Comparison of ENCODE assay signal across 9 cellular contexts in genomic region chr11:67402192-67402839, GRCh38. TPM values are rescaled to one million over a fixed set of nuclear protein-coding genes. Genes with fewer than 3 reads are reported as not detected.
A peak's percentile ranks its signal among the peaks of the same experiment; 100 is the strongest.
DNase-seq lines count a peak whose midpoint lies in the region; ATAC-seq and TF ChIP-seq lines count a peak whose summit lies in the region.
"Not testable (repeated sequence)": the region's sequence is repeated elsewhere in the genome, so short reads cannot be mapped to it uniquely, and the experiment has no call there.
"Had no signal": no experiment of that assay in that cellular context is flagged by ENCODE, and none has a peak within 500 bp of the region (broad histone marks: within the 10 kb centered on the region; RNA-seq: fewer than 3 reads in every experiment).

No MANE protein-coding gene starts in this region.

- H3K27me3 Mint-ChIP-seq in CD4-positive, alpha-beta T cell; activated naive CD8-positive, alpha-beta T cell treated with anti-CD3 and anti-CD28 coated beads, Interleukin-2, amount 10 ng/mL, durations not matched to agents 7 days and 5 days; endodermal cell (ENCODE audit: insufficient read depth): not testable (repeated sequence)

- H3K9ac ChIP-seq in KMS-11 = peak overlapping the region; percentile 63; the same call in 1 of the 2 replicates
- not testable (repeated sequence) for H3K9ac ChIP-seq in endodermal cell (ENCODE audit: extremely low read depth, low read length, poor library complexity, severe bottlenecking)

- WGBS in endodermal cell (ENCODE audit: insufficient coverage in 1 of 2, insufficient read length in 1 of 2), 2 experiments = 87 to 89% methylated on average over 18 to 19 of the region's 19 CpGs

- ATAC-seq in CD4-positive, alpha-beta T cell (ENCODE audit: poor library complexity); activated naive CD8-positive, alpha-beta T cell treated with anti-CD3 and anti-CD28 coated beads, Interleukin-2, amount 10 ng/mL, durations not matched to agents 7 days and 5 days (ENCODE audit: low read depth): not testable (repeated sequence)

- peak overlapping the region; percentile 100 for H3K4me3 Mint-ChIP-seq in CD4-positive, alpha-beta T cell
- H3K4me3 Mint-ChIP-seq in activated naive CD8-positive, alpha-beta T cell treated with anti-CD3 and anti-CD28 coated beads, Interleukin-2, amount 10 ng/mL, durations not matched to agents 7 days and 5 days = peak overlapping the region; percentile 98
- peak overlapping the region; percentile 66 for H3K4me3 Mint-ChIP-seq in endodermal cell

- H3K27ac ChIP-seq in CD4-positive, alpha-beta T cell (ENCODE audit: low read depth, low read length) = peak overlapping the region; percentile 84
- H3K27ac ChIP-seq in KMS-11 (peak overlapping the region; percentile 62; the same call in 1 of the 2 replicates), SJSA1 (peak overlapping the region; percentile 96), osteoblast (ENCODE audit: low read depth, low read length) (peak overlapping the region; percentile 83), temporal lobe (ENCODE audit: low read depth, low read length) (peak overlapping the region; percentile 86)
- H3K27ac ChIP-seq in endodermal cell (ENCODE audit: low read depth, low read length) = not testable (repeated sequence)

- H3K36me3 Mint-ChIP-seq in CD4-positive, alpha-beta T cell (ENCODE audit: low read depth) = peaks cover 56% of the 10 kb centered on the region
- H3K36me3 Mint-ChIP-seq in activated naive CD8-positive, alpha-beta T cell treated with anti-CD3 and anti-CD28 coated beads, Interleukin-2, amount 10 ng/mL, durations not matched to agents 7 days and 5 days = peaks cover 47% of the 10 kb centered on the region
- peaks cover 26% of the 10 kb centered on the region for H3K36me3 Mint-ChIP-seq in endodermal cell (ENCODE audit: low read depth)

- not testable (repeated sequence) for H3K36me3 ChIP-seq in KMS-11 (ENCODE audit: insufficient read depth); kidney epithelial cell (ENCODE audit: control insufficient read depth, insufficient read depth, low read length)
- H3K36me3 ChIP-seq in SJSA1 = peaks cover 43% of the 10 kb centered on the region
- H3K36me3 ChIP-seq in endodermal cell (ENCODE audit: control insufficient read depth, insufficient read depth, low read length) = peaks cover 28% of the 10 kb centered on the region
- H3K36me3 ChIP-seq in osteoblast (ENCODE audit: insufficient read depth, low read length) = peaks cover 29% of the 10 kb centered on the region

- H3K4me2 ChIP-seq in KMS-11 (peak overlapping the region; percentile 99), osteoblast (ENCODE audit: insufficient read depth, low read length) (peak overlapping the region; percentile 99)

- TF ChIP-seq CTCF in CD4-positive, alpha-beta T cell (IDR thresholded peaks at IDR 0.05); KMS-11 (conservative IDR thresholded peaks at IDR 0.05; ENCODE audit: low read depth, low read length); endodermal cell (conservative IDR thresholded peaks at IDR 0.05); kidney epithelial cell (IDR thresholded peaks at IDR 0.05; ENCODE audit: insufficient read depth, low read length, poor library complexity, severe bottlenecking); osteoblast (IDR thresholded peaks at IDR 0.05; ENCODE audit: extremely low read depth, low read depth, low read length): not testable (repeated sequence)

- POLR2A ChIA-PET in CD4-positive, alpha-beta T cell (lab: Charles Lee) = interaction anchor here (0.7 to 7.1 kb wide), 26 partner anchors 10 to 759 kb away, joined by 3 to 353 read pairs (median 7); partner anchors contain the start of genes AIP, CARNS1, CLCF1 and GPR152
- POLR2A ChIA-PET in activated naive CD8-positive, alpha-beta T cell treated with anti-CD3 and anti-CD28 coated beads, Interleukin-2, amount 10 ng/mL, durations not matched to agents 7 days and 5 days (lab: Charles Lee) = interaction anchor here (0.7 to 12.5 kb wide), 24 partner anchors 11 to 1788 kb away, joined by 3 to 491 read pairs (median 7); partner anchors contain the start of genes AIP, CARNS1, CDK2AP2 and PITPNM1

- H3K27ac Mint-ChIP-seq in CD4-positive, alpha-beta T cell = peak overlapping the region; percentile 98
- H3K27ac Mint-ChIP-seq in activated naive CD8-positive, alpha-beta T cell treated with anti-CD3 and anti-CD28 coated beads, Interleukin-2, amount 10 ng/mL, durations not matched to agents 7 days and 5 days = peak overlapping the region; percentile 95
- not testable (repeated sequence) for H3K27ac Mint-ChIP-seq in endodermal cell

- H2AFZ ChIP-seq in KMS-11 (ENCODE audit: low read depth) = peak overlapping the region; percentile 90
- peak overlapping the region; percentile 97 for H2AFZ ChIP-seq in osteoblast (ENCODE audit: low read length)

- peaks cover 57% of the 10 kb centered on the region for H3K4me1 Mint-ChIP-seq in CD4-positive, alpha-beta T cell (ENCODE audit: low read depth)
- H3K4me1 Mint-ChIP-seq in activated naive CD8-positive, alpha-beta T cell treated with anti-CD3 and anti-CD28 coated beads, Interleukin-2, amount 10 ng/mL, durations not matched to agents 7 days and 5 days = peaks cover 40% of the 10 kb centered on the region
- H3K4me1 Mint-ChIP-seq in endodermal cell = not testable (repeated sequence)

- intact Hi-C loops in CD4-positive, alpha-beta T cell (cut with DNase I, micrococcal nuclease) = loop anchor here in 1 of 2 experiments (2.0 to 5.0 kb wide), 2 partner anchors 66 to 105 kb away; partner anchors contain the start of genes CDK2AP2, PITPNM1 and TMEM134

- DNase-seq in CD4-positive, alpha-beta T cell; activated naive CD8-positive, alpha-beta T cell treated with anti-CD3 and anti-CD28 coated beads, Interleukin-2, amount 10 ng/mL, durations not matched to agents 7 days and 5 days; endodermal cell; kidney epithelial cell (ENCODE audit: low read depth); osteoblast (ENCODE audit: insufficient read length, low spot score, missing footprints): not testable (repeated sequence)
- DNase-seq in SJSA1 (ENCODE audit: low read depth in 1 of 2, low spot score in 2 of 2) = peak in 1 of 2 experiments; percentile 83

- not testable (repeated sequence) for H3K27me3 ChIP-seq in CD4-positive, alpha-beta T cell (ENCODE audit: control insufficient read depth, insufficient read depth, low read length); KMS-11 (ENCODE audit: insufficient read depth, low read depth); SJSA1 (replicated peaks); endodermal cell (ENCODE audit: control insufficient read depth, insufficient read depth, low read length, poor library complexity, severe bottlenecking); kidney epithelial cell (ENCODE audit: control insufficient read depth, insufficient read depth, low read length); osteoblast (ENCODE audit: insufficient read depth, low read length)

- not testable (repeated sequence) for H4K20me1 ChIP-seq in KMS-11 (ENCODE audit: insufficient read depth)
- H4K20me1 ChIP-seq in osteoblast (ENCODE audit: insufficient read depth, low read length) = peaks cover 28% of the 10 kb centered on the region

- H3K79me2 ChIP-seq in KMS-11 (ENCODE audit: insufficient read depth, low read depth) (peaks cover 13% of the 10 kb centered on the region), osteoblast (ENCODE audit: insufficient read depth, low read length) (peaks cover 29% of the 10 kb centered on the region)

- CTCF ChIA-PET in CD4-positive, alpha-beta T cell (lab: Charles Lee) = interaction anchor here (0.7 to 5.3 kb wide), 14 partner anchors 11 to 150 kb away, joined by 3 to 46 read pairs (median 6); partner anchors contain the start of genes AIP, CARNS1, CLCF1 and PTPRCAP

- not testable (repeated sequence) for H3K9me3 Mint-ChIP-seq in CD4-positive, alpha-beta T cell; activated naive CD8-positive, alpha-beta T cell treated with anti-CD3 and anti-CD28 coated beads, Interleukin-2, amount 10 ng/mL, durations not matched to agents 7 days and 5 days; endodermal cell

- not testable (repeated sequence) for H3K4me3 ChIP-seq in KMS-11 (IDR thresholded peaks at IDR 0.05; ENCODE audit: insufficient read depth, low read depth, low read length); endodermal cell (ENCODE audit: low read length)
- peak overlapping the region; percentile 98 for H3K4me3 ChIP-seq in SJSA1
- H3K4me3 ChIP-seq in kidney epithelial cell (ENCODE audit: low read depth, low read length) = peak overlapping the region; percentile 16
- H3K4me3 ChIP-seq in osteoblast (ENCODE audit: insufficient read depth, low read length) = peak overlapping the region; percentile 76

- H3K9me3 ChIP-seq in CD4-positive, alpha-beta T cell (ENCODE audit: control insufficient read depth, low read length); SJSA1 (replicated peaks); endodermal cell (ENCODE audit: control insufficient read depth, low read length); osteoblast (ENCODE audit: low read depth, low read length): not testable (repeated sequence)

- not testable (repeated sequence) for H3K4me1 ChIP-seq in KMS-11 (ENCODE audit: low read depth, poor library complexity, severe bottlenecking); endodermal cell (ENCODE audit: control insufficient read depth, insufficient read depth, low read length)
- H3K4me1 ChIP-seq in SJSA1 (replicated peaks) (peaks cover 23% of the 10 kb centered on the region), osteoblast (ENCODE audit: insufficient read depth, low read length) (peaks cover 17% of the 10 kb centered on the region)

RNA-seq across cellular contexts. Expression of gene PPP1CA, which starts 0.7 kb away (rescaled TPM):
- 10 to 100 TPM; 42.0 to 45.5 TPM for total RNA-seq in CD4-positive, alpha-beta T cell
- total RNA-seq in SJSA1 (2014; rRNA removed; shearing (Covaris generic)) = 668 and 731 TPM in 2 replicates
- total RNA-seq in activated naive CD8-positive, alpha-beta T cell treated with anti-CD3 and anti-CD28 coated beads, Interleukin-2, amount 10 ng/mL, durations not matched to agents 7 days and 5 days = 100 to 1,000 TPM; 290 to 311 TPM
- 100 to 1,000 TPM; 182 to 212 TPM for total RNA-seq in endodermal cell
- 151 TPM for polyA plus RNA-seq in endodermal cell (2013, experiment 1 of 2)
- polyA plus RNA-seq in endodermal cell (2013, experiment 2 of 2) = 148 TPM
- 309 and 319 TPM in 2 replicates for total RNA-seq in kidney epithelial cell
- total RNA-seq in osteoblast = 161 and 169 TPM in 2 replicates
- total RNA-seq in temporal lobe = 46.0 TPM

RNA-seq across cellular contexts. Expression of gene TBC1D10C, which starts 1.6 kb away (rescaled TPM):
- total RNA-seq in CD4-positive, alpha-beta T cell = 100 to 1,000 TPM; 205 to 212 TPM
- not detected in 2 replicates for total RNA-seq in SJSA1 (2014; rRNA removed; shearing (Covaris generic))
- total RNA-seq in activated naive CD8-positive, alpha-beta T cell treated with anti-CD3 and anti-CD28 coated beads, Interleukin-2, amount 10 ng/mL, durations not matched to agents 7 days and 5 days = 100 to 1,000 TPM; 359 to 367 TPM
- total RNA-seq in endodermal cell (under 1 TPM in 1 of 2 donors, not detected in 1; 0.20 TPM), kidney epithelial cell (0.84 and 1.0 TPM in 2 replicates), osteoblast (not detected in 2 replicates), temporal lobe (0.25 TPM)
- 0.89 TPM for polyA plus RNA-seq in endodermal cell (2013, experiment 1 of 2)
- 0.91 TPM for polyA plus RNA-seq in endodermal cell (2013, experiment 2 of 2)
- total RNA-seq: lung microvascular endothelial cell had no signal

RNA-seq across cellular contexts. Expression of gene RAD9A, which starts 10.5 kb away (rescaled TPM):
- 10 to 100 TPM; 19.3 to 20.3 TPM for total RNA-seq in CD4-positive, alpha-beta T cell
- total RNA-seq in SJSA1 (2014; rRNA removed; shearing (Covaris generic)) = 13.8 and 25.1 TPM in 2 replicates
- total RNA-seq in activated naive CD8-positive, alpha-beta T cell treated with anti-CD3 and anti-CD28 coated beads, Interleukin-2, amount 10 ng/mL, durations not matched to agents 7 days and 5 days = 10 to 100 TPM; 65.3 to 67.1 TPM
- total RNA-seq in endodermal cell (10 to 100 TPM; 28.3 to 41.4 TPM), kidney epithelial cell (8.3 and 13.6 TPM in 2 replicates), osteoblast (7.6 and 10.3 TPM in 2 replicates), temporal lobe (19.9 TPM)
- polyA plus RNA-seq in endodermal cell (2013, experiment 1 of 2) = 31.1 TPM
- polyA plus RNA-seq in endodermal cell (2013, experiment 2 of 2) = 31.1 TPM

RNA-seq across cellular contexts. Expression of gene CARNS1, which starts 13.2 kb away (rescaled TPM):
- total RNA-seq in CD4-positive, alpha-beta T cell = 1 to 10 TPM; 9.9 to 10.0 TPM
- total RNA-seq in SJSA1 (2014; rRNA removed; shearing (Covaris generic)) = not detected in 2 replicates
- 1 to 10 TPM; 5.5 to 5.6 TPM for total RNA-seq in activated naive CD8-positive, alpha-beta T cell treated with anti-CD3 and anti-CD28 coated beads, Interleukin-2, amount 10 ng/mL, durations not matched to agents 7 days and 5 days
- total RNA-seq in endodermal cell (1 to 10 TPM; 1.6 to 2.2 TPM), kidney epithelial cell (0.21 and 0.27 TPM in 2 replicates), osteoblast (under 0.01 TPM in 2 replicates), temporal lobe (0.25 TPM)
- 0.25 TPM for polyA plus RNA-seq in endodermal cell (2013, experiment 1 of 2)
- 0.17 TPM for polyA plus RNA-seq in endodermal cell (2013, experiment 2 of 2)

RNA-seq across cellular contexts. Expression of gene RPS6KB2, which starts 26.0 kb away (rescaled TPM):
- total RNA-seq in CD4-positive, alpha-beta T cell = 10 to 100 TPM; 69.3 to 72.0 TPM
- 166 and 177 TPM in 2 replicates for total RNA-seq in SJSA1 (2014; rRNA removed; shearing (Covaris generic))
- 10 to 100 TPM; 69.0 to 71.4 TPM for total RNA-seq in activated naive CD8-positive, alpha-beta T cell treated with anti-CD3 and anti-CD28 coated beads, Interleukin-2, amount 10 ng/mL, durations not matched to agents 7 days and 5 days
- total RNA-seq in endodermal cell = 10 to 100 TPM; 47.0 to 51.8 TPM
- polyA plus RNA-seq in endodermal cell (2013, experiment 1 of 2) = 42.6 TPM
- polyA plus RNA-seq in endodermal cell (2013, experiment 2 of 2) = 37.0 TPM
- total RNA-seq in kidney epithelial cell = 64.6 and 86.5 TPM in 2 replicates
- 33.9 and 36.9 TPM in 2 replicates for total RNA-seq in osteoblast
- 15.7 TPM for total RNA-seq in temporal lobe

Comparison
In these comparisons a context has a peak if more than half of its experiments do, and no peak if none do; other contexts are left out.
1. RNA of gene TBC1D10C, which starts 1.6 kb away (total RNA-seq): 359 to 367 TPM in activated naive CD8-positive, alpha-beta T cell treated with anti-CD3 and anti-CD28 coated beads, Interleukin-2, amount 10 ng/mL, durations not matched to agents 7 days and 5 days and 205 to 212 TPM in CD4-positive, alpha-beta T cell; 0.84 to 1.0 TPM in kidney epithelial cell, 0.25 TPM in temporal lobe (single experiment), 0.20 TPM in endodermal cell, not detected in SJSA1 and not detected in osteoblast; every median in the first group is over 100 times any median in the second.
2. Peak in every context shown above with its lines, with median percentiles within 50 percentile points of each other: H3K4me3 Mint-ChIP-seq.